1 cellular context compared by ENCODE assay signal in the genomic region with DNA sequence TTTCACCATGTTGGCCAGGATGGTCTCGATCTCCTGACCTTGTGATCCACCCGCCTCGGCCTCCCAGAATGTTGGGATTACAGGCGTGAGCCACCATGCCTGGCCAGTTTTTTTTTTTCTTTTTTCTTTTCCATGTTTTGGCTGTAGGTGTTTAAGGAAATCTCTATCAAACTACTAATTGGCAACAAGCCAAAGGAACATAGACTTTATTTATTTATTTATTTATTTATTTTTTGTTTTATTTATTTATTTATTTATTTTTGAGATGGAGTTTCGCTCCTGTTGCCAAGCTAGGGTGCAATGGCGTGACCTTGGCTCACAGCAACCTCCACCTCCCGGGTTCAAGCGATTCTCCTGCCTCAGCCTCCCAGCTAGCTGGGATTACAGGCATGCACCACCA.
A peak's percentile ranks its signal among the peaks of the same experiment; 100 is the strongest.
TF ChIP-seq lines count a peak whose summit lies in the region.

No MANE protein-coding gene starts in this region.

TF ChIP-seq in A549, 52 proteins besides CTCF, POLR2A, EP300 and RAD21:
- peak; percentile 100 for TF ChIP-seq ZC3H11A (IDR thresholded peaks at IDR 0.05)
